ENCODE assay signal across 14 cellular contexts in the genomic region with DNA sequence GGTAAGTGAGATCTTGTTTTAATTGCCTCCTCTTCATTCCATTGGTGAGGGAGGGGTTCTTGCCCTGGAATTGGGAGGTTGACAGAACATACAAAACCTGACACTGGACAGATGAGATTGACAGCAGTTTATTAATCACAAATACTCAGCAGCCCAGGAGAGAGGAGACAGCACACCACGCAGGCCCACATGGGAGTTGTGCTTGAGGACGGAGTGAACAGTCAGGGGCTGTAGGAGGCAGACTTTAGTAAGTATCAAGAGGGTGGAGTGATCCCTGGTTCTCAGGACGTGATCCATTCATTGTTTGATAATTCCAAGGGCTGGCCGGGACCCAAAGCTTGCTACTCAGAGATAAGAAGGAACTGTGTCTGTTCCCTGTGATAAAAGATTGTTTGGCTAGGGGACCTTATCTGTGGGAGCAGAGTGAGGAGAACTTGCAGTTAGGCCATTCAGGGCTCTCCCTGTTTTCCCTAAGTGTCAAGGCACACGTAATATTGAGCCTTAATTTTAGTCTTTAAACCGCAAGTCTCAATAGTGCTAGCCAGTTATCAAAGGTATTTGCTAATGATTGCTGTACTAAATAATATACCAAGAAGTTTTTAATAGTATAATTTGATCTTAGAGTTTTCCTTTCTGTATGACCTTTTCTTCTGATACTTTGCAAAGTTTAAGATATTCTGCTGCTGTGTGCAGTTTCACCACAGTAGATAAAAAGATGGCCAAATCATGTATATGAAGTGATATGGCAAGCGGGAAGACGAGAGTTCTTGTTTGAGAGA. TPM values are rescaled to one million over a fixed set of nuclear protein-coding genes. Genes with fewer than 3 reads are reported as not detected.
DNase-seq lines count a peak whose midpoint lies in the region; ATAC-seq and TF ChIP-seq lines count a peak whose summit lies in the region.
"Had no signal": no experiment of that assay in that cellular context is flagged by ENCODE, and none has a peak within 500 bp of the region (broad histone marks: within the 10 kb centered on the region; RNA-seq: fewer than 3 reads in every experiment).

No MANE protein-coding gene starts in this region.

- H3K27me3 ChIP-seq in BE2C (no peaks in the 10 kb centered on the region), heart left ventricle (no peaks in the 10 kb centered on the region), neural progenitor cell (no peaks in the 10 kb centered on the region)
- H3K27me3 ChIP-seq: tibial nerve had no signal

- no peaks in the 10 kb centered on the region for H3K4me1 Mint-ChIP-seq in neural progenitor cell
- peaks cover 43% of the 10 kb centered on the region for H3K4me1 Mint-ChIP-seq in activated T-cell treated with anti-CD3 and anti-CD28 coated beads, Interleukin-2, amount 50 U/mL, for 24 hours (ENCODE audit: low read depth)

- H3K4me3 ChIP-seq in BE2C (ENCODE audit: low read depth, low read length) (no peak overlapping the region), heart left ventricle (peak overlapping the region in 1 of 12 donors; percentile 20), neural progenitor cell (no peak overlapping the region)
- H3K4me3 ChIP-seq: tibial nerve had no signal

- H3K27ac Mint-ChIP-seq in neural progenitor cell = no peak overlapping the region
- H3K27ac Mint-ChIP-seq in activated T-cell treated with anti-CD3 and anti-CD28 coated beads, Interleukin-2, amount 50 U/mL, for 24 hours = no peak overlapping the region
- H3K27ac Mint-ChIP-seq: activated CD8-positive, alpha-beta T cell treated with anti-CD3 and anti-CD28 coated beads, Interleukin-2, amount 10 ng/mL, durations not matched to agents 7 days and 5 days; dendritic cell treated with granulocyte-macrophage colony-stimulating factor and Interleukin-4, amounts not matched to agents 40 ng/mL and 50 ng/mL, for 4 days had no signal

- no peak overlapping the region for H2AFZ ChIP-seq in neural progenitor cell (replicated peaks)

- peak overlapping the region; percentile 58 for H3K27ac ChIP-seq in VCaP
- peak overlapping the region; percentile 7 to 77 (median 64) for H3K27ac ChIP-seq in heart left ventricle
- peak overlapping the region; percentile 55 for H3K27ac ChIP-seq in neural progenitor cell

- peaks cover 19% of the 10 kb centered on the region for H3K4me1 ChIP-seq in BE2C
- H3K4me1 ChIP-seq in heart left ventricle = peaks cover 3 to 83% (median 65%) of the 10 kb centered on the region in 12 donors
- H3K4me1 ChIP-seq in neural progenitor cell = no peaks in the 10 kb centered on the region

- no peaks in the 10 kb centered on the region for H3K27me3 Mint-ChIP-seq in neural progenitor cell (ENCODE audit: insufficient read depth, low read depth)
- no peaks in the 10 kb centered on the region for H3K27me3 Mint-ChIP-seq in activated T-cell treated with anti-CD3 and anti-CD28 coated beads, Interleukin-2, amount 50 U/mL, for 24 hours
- H3K27me3 Mint-ChIP-seq: dendritic cell treated with granulocyte-macrophage colony-stimulating factor and Interleukin-4, amounts not matched to agents 40 ng/mL and 50 ng/mL, for 4 days had no signal

- TF ChIP-seq CTCF in BE2C (IDR thresholded peaks at IDR 0.05; ENCODE audit: low read depth, low read length) (peak; percentile 28), VCaP (conservative IDR thresholded peaks at IDR 0.05) (peak; percentile 23; the same call in 1 of the 2 replicates), heart left ventricle (IDR thresholded peaks at IDR 0.05) (peak in 7 of 12 donors; percentile 5 to 44 (median 16)), neural progenitor cell (IDR thresholded peaks at IDR 0.05) (no peak)

- peaks cover 18% of the 10 kb centered on the region for H3K9me3 Mint-ChIP-seq in neural progenitor cell
- H3K9me3 Mint-ChIP-seq in activated T-cell treated with anti-CD3 and anti-CD28 coated beads, Interleukin-2, amount 50 U/mL, for 24 hours = no peaks in the 10 kb centered on the region
- H3K9me3 Mint-ChIP-seq: dendritic cell treated with granulocyte-macrophage colony-stimulating factor and Interleukin-4, amounts not matched to agents 40 ng/mL and 50 ng/mL, for 4 days had no signal

- no peak overlapping the region for H3K4me3 Mint-ChIP-seq in neural progenitor cell
- no peak overlapping the region for H3K4me3 Mint-ChIP-seq in activated T-cell treated with anti-CD3 and anti-CD28 coated beads, Interleukin-2, amount 50 U/mL, for 24 hours
- H3K4me3 Mint-ChIP-seq: activated CD8-positive, alpha-beta T cell treated with anti-CD3 and anti-CD28 coated beads, Interleukin-2, amount 10 ng/mL, durations not matched to agents 7 days and 5 days; dendritic cell treated with granulocyte-macrophage colony-stimulating factor and Interleukin-4, amounts not matched to agents 40 ng/mL and 50 ng/mL, for 4 days had no signal

- no peaks in the 10 kb centered on the region for H3F3A ChIP-seq in neural progenitor cell (ENCODE audit: low read depth)

- peaks cover 68% of the 10 kb centered on the region for H4K20me1 ChIP-seq in neural progenitor cell (ENCODE audit: low read depth)

- no peak overlapping the region for H3K9ac ChIP-seq in neural progenitor cell

- ATAC-seq in heart left ventricle = peak; percentile 87 to 94 (median 90)
- no peak for ATAC-seq in GM19035 (IDR thresholded peaks at IDR 0.05; ENCODE audit: unreplicated experiment)
- ATAC-seq in HG03108 (IDR thresholded peaks at IDR 0.05; ENCODE audit: unreplicated experiment) = no peak
- ATAC-seq: activated CD8-positive, alpha-beta T cell treated with anti-CD3 and anti-CD28 coated beads, Interleukin-2, amount 10 ng/mL, durations not matched to agents 7 days and 5 days; PC-3 had no signal

- no peak overlapping the region for H3K4me2 ChIP-seq in neural progenitor cell

- TF ChIP-seq POLR2A in heart left ventricle (IDR thresholded peaks at IDR 0.05) = peak in 1 of 2 donors; percentile 48

- intact Hi-C loops in heart left ventricle (cut with DNase I) = no loop called here

- no peaks in the 10 kb centered on the region for H3K9me3 ChIP-seq in BE2C
- H3K9me3 ChIP-seq in heart left ventricle = no peaks in the 10 kb centered on the region
- no peaks in the 10 kb centered on the region for H3K9me3 ChIP-seq in neural progenitor cell (ENCODE audit: low read depth)
- H3K9me3 ChIP-seq: tibial nerve had no signal

- H3K36me3 ChIP-seq in BE2C (peaks cover 7% of the 10 kb centered on the region; the same call in 1 of the 2 replicates), heart left ventricle (peaks cover 0 to 15% (median 0%) of the 10 kb centered on the region in 9 donors), neural progenitor cell (no peaks in the 10 kb centered on the region)

- 18 to 20% (median 19%) methylated on average over 8 of the region's 8 CpGs for WGBS in heart left ventricle, 4 donors

- H3K79me2 ChIP-seq in neural progenitor cell (ENCODE audit: low read depth) = peaks cover 97% of the 10 kb centered on the region

- H3K36me3 Mint-ChIP-seq in neural progenitor cell = peaks cover 27% of the 10 kb centered on the region
- peaks cover 58% of the 10 kb centered on the region for H3K36me3 Mint-ChIP-seq in activated T-cell treated with anti-CD3 and anti-CD28 coated beads, Interleukin-2, amount 50 U/mL, for 24 hours (ENCODE audit: low read depth)

- DNase-seq in BE2C (peak; percentile 47), heart left ventricle (peak; percentile 69 to 82 (median 74)), neural progenitor cell (ENCODE audit: low spot score) (peak; percentile 7), kidney glomerular epithelial cell (lab: John Stamatoyannopoulos, UW) (no peak)
- DNase-seq in activated T-cell treated with anti-CD3 and anti-CD28 coated beads, Interleukin-2, amount 50 U/mL, for 24 hours = no peak
- DNase-seq: activated CD8-positive, alpha-beta T cell treated with anti-CD3 and anti-CD28 coated beads, Interleukin-2, amount 10 ng/mL, durations not matched to agents 7 days and 5 days; activated naive CD4-positive, alpha-beta T cell treated with Interleukin-2 at 50 U/mL for 16 hours; midbrain; PC-3 had no signal

RNA-seq across cellular contexts. Expression of gene CAPZA2, which starts 14.5 kb away (rescaled TPM):
- 78.0 TPM for polyA plus RNA-seq in BE2C (2012; ENCODE audit: insufficient read depth, insufficient read length, low read depth)
- total RNA-seq in heart left ventricle (100 to 1,000 TPM; 114 to 483 (median 332) TPM), neural progenitor cell (ENCODE audit: low replicate concordance) (102 and 210 TPM in 2 replicates)
- 100 to 1,000 TPM in 1 of 2 donors, 10 to 100 TPM in 1; 37.4 to 178 TPM for polyA plus RNA-seq in heart left ventricle

Comparison
In these comparisons a context has a peak if more than half of its experiments do, and no peak if none do; other contexts are left out.
1. DNase-seq: peak in BE2C (single experiment), heart left ventricle (5 of 5) and neural progenitor cell (single experiment); none in activated T-cell treated with anti-CD3 and anti-CD28 coated beads, Interleukin-2, amount 50 U/mL, for 24 hours (single experiment) and kidney glomerular epithelial cell (single experiment).
2. ATAC-seq: peak in heart left ventricle (4 of 4); none in GM19035 (single experiment) and HG03108 (single experiment).
3. Peak in every context shown above with its lines, with median percentiles within 50 percentile points of each other: H3K27ac ChIP-seq.